2 cellular contexts compared by ENCODE assay signal in the genomic region with DNA sequence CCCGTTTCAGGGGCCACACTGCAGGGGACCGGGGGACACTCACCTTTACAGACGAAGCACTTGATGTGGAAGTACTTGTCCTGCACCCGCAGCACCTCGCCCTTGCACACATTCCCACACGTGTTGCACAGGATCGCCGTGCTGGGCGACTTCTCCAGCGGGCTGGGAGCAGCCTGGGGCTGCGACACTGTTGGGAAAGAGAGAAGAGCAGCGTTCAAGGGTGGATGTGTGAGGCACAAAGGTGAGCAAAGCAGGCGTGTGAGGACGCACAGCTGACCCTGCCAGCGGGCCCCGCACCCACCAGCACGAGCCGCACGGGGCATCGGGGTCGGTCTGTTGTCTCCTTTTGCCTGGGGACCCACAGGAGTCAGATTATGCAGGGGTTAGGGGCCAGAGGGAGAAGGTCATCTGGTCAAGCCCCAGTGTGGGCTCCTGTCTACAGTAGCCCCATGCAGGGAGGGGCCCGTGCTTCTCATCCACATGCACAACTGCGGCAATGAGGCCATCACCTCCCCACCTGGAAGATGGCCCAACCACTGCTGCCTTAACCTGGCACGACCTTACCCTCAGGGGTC.
TF ChIP-seq lines count a peak whose summit lies in the region.

No MANE protein-coding gene starts in this region.

TF ChIP-seq in HepG2, 621 proteins besides CTCF, POLR2A, EP300 and RAD21:
- TF ChIP-seq ZNF891 (CRISPR knock-in tag; IDR thresholded peaks at IDR 0.05), result no peak
- peak; percentile 98 for TF ChIP-seq ZNF556 (CRISPR knock-in tag; IDR thresholded peaks at IDR 0.05; ENCODE audit: borderline replicate concordance)

TF ChIP-seq in H1, 55 proteins besides CTCF, POLR2A, EP300 and RAD21:
- no peak for TF ChIP-seq SAP30 (IDR thresholded peaks at IDR 0.05; ENCODE audit: insufficient read depth, insufficient replicate concordance, low read length)
- TF ChIP-seq YY1 (IDR thresholded peaks at IDR 0.05; ENCODE audit: low read depth, low read length), result no peak
- TF ChIP-seq SP1 (IDR thresholded peaks at IDR 0.05; ENCODE audit: low read depth, low read length), result no peak
- no peak for TF ChIP-seq TAF7 (optimal IDR thresholded peaks at IDR 0.05; ENCODE audit: borderline replicate concordance, low read depth, low read length)
- no peak for TF ChIP-seq ASH2L (IDR thresholded peaks at IDR 0.05; ENCODE audit: low read length)
- TF ChIP-seq SIRT6 (IDR thresholded peaks at IDR 0.05; ENCODE audit: low read length), result no peak
- TF ChIP-seq RBBP5 (IDR thresholded peaks at IDR 0.05; ENCODE audit: borderline replicate concordance, low read depth, low read length), result no peak
- TF ChIP-seq POLR2AphosphoS5 (IDR thresholded peaks at IDR 0.05; ENCODE audit: low read depth, low read length), result no peak
- no peak for TF ChIP-seq RXRA (IDR thresholded peaks at IDR 0.05; ENCODE audit: insufficient read depth, low read depth, low read length)
- TF ChIP-seq CHD2 (IDR thresholded peaks at IDR 0.05; ENCODE audit: low read length), result no peak
- no peak for TF ChIP-seq HDAC6 (IDR thresholded peaks at IDR 0.05; ENCODE audit: low read depth, low read length)
- TF ChIP-seq RNF2 (IDR thresholded peaks at IDR 0.05; ENCODE audit: borderline replicate concordance, low read depth, low read length, missing control alignments, poor library complexity, severe bottlenecking), result no peak
